In the genomic region with DNA sequence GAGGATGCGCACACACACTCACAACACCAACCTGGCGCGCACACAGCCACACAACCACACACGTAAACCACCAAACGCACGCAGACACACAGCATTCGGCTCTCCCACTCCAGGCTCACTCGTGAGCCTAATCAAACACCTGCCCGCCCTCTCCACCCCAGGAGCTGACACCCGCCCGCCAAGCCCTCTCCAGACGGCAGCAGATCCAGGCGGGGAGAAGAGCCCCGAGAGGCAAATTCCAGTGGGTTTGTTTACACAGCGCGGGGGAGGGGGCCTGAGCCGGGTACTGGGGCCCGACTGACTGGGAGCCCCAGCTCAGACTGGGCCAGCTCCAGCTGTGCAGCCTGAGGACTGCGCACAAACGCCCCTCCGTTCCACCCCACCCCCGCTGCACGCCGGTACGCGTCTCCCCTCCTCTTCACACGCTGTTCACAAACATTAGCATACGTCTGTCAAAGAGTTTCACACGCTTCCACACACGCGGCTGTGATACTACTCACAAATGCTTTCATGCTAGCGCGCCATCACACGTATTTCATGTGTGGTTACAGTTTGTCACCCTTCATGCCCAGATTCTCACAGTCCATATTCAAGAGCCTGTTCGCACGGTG, we compare ENCODE assay signal across 6 cellular contexts. TPM values are rescaled to one million over a fixed set of nuclear protein-coding genes. Genes with fewer than 3 reads are reported as not detected.
A peak's percentile ranks its signal among the peaks of the same experiment; 100 is the strongest.
DNase-seq lines count a peak whose midpoint lies in the region; ATAC-seq and TF ChIP-seq lines count a peak whose summit lies in the region.

No MANE protein-coding gene starts in this region.

- H3K4me1 Mint-ChIP-seq in CD14-positive monocyte, result peaks cover 34% of the 10 kb centered on the region
- peaks cover 55% of the 10 kb centered on the region for H3K4me1 Mint-ChIP-seq in MCF 10A (ENCODE audit: insufficient read depth, unreplicated experiment)

- TF ChIP-seq CTCF in CD14-positive monocyte (IDR thresholded peaks at IDR 0.05), result no peak
- TF ChIP-seq CTCF in MCF 10A (IDR thresholded peaks at IDR 0.05; ENCODE audit: unreplicated experiment), result no peak
- no peak for TF ChIP-seq CTCF in mucosa of descending colon (IDR thresholded peaks at IDR 0.05)

- no peaks in the 10 kb centered on the region for H3K36me3 ChIP-seq in mucosa of descending colon (ENCODE audit: low read depth)

- H3K36me3 Mint-ChIP-seq in CD14-positive monocyte (peaks cover 5 to 20% of the 10 kb centered on the region in 2 donors), MCF 10A (ENCODE audit: insufficient read depth, unreplicated experiment) (peaks cover 42% of the 10 kb centered on the region)

- POLR2A ChIA-PET in MCF 10A (lab: Yijun Ruan, JAX), result interaction anchor here (0.6 to 11.9 kb wide), 17 partner anchors 10 to 1149 kb away, joined by 3 to 238 read pairs (median 6); partner anchors contain the start of genes ADAM15, DPM3, JTB and KRTCAP2

- no peak for DNase-seq in CD14-positive monocyte (ENCODE audit: low spot score)
- peak; percentile 81 for DNase-seq in NCI-H460 (ENCODE audit: extremely low read depth, low read depth)
- DNase-seq in MCF 10A (ENCODE audit: unreplicated experiment), result peak; percentile 75
- DNase-seq in mucosa of descending colon, result peak; percentile 64 to 75 (median 73)

- BruUV-seq in MCF 10A (replicated peaks; lab: Mats Ljungman, UMichigan), result TSS peak; percentile 15

- H3K4me1 ChIP-seq in mucosa of descending colon (ENCODE audit: low read depth), result peaks cover 28% of the 10 kb centered on the region

- ATAC-seq in mucosa of descending colon (peak; percentile 3), HG03108 (IDR thresholded peaks at IDR 0.05; ENCODE audit: unreplicated experiment) (no peak), GM19324 (IDR thresholded peaks at IDR 0.05; ENCODE audit: low FRiP score, unreplicated experiment) (no peak)

- H3K4me3 ChIP-seq in mucosa of descending colon, result peak overlapping the region; percentile 9

- CTCF ChIA-PET in MCF 10A (lab: Yijun Ruan, JAX), result interaction anchor here (0.6 to 6.7 kb wide), 10 partner anchors 8 to 73 kb away, joined by 3 to 58 read pairs (median 8); partner anchors contain the start of genes KRTCAP2 and SLC50A1

- peaks cover 0 to 22% (median 11%) of the 10 kb centered on the region in 7 donors for H3K9me3 Mint-ChIP-seq in CD14-positive monocyte
- no peaks in the 10 kb centered on the region for H3K9me3 Mint-ChIP-seq in MCF 10A (ENCODE audit: unreplicated experiment)

- no peaks in the 10 kb centered on the region for H3K9me3 ChIP-seq in mucosa of descending colon

- no peak overlapping the region for H3K27ac Mint-ChIP-seq in CD14-positive monocyte
- peak overlapping the region; percentile 90 for H3K27ac Mint-ChIP-seq in MCF 10A (ENCODE audit: low read depth, unreplicated experiment)

- H3K27me3 Mint-ChIP-seq in CD14-positive monocyte (ENCODE audit: low read depth in 3 of 3) (peaks cover 62 to 87% (median 76%) of the 10 kb centered on the region in 3 donors), MCF 10A (ENCODE audit: insufficient read depth, unreplicated experiment) (no peaks in the 10 kb centered on the region)

- intact Hi-C loops in CD14-positive monocyte (cut with micrococcal nuclease), result loop anchor here (5.0 kb wide), 3 partner anchors 34 to 41 kb away; no protein-coding TSS in a partner anchor
- intact Hi-C loops in MCF 10A (cut with micrococcal nuclease), result loop anchor here (1.0 kb wide), 1 partner anchor 41 kb away; no protein-coding TSS in a partner anchor
- intact Hi-C loops in mucosa of descending colon (cut with DNase I, micrococcal nuclease), result no loop called here

- H3K4me3 Mint-ChIP-seq in CD14-positive monocyte, result peak overlapping the region; percentile 76 to 89
- H3K4me3 Mint-ChIP-seq in MCF 10A (ENCODE audit: unreplicated experiment), result peak overlapping the region; percentile 100

RNA-seq across cellular contexts. Expression of gene EFNA1, which starts 1.1 kb away (rescaled TPM):
- polyA plus RNA-seq in CD14-positive monocyte, result not detected
- total RNA-seq in NCI-H460 (2014; rRNA removed; shearing (Covaris generic)), result 18.1 and 22.3 TPM in 2 replicates
- 59.4 and 68.9 TPM in 2 replicates for polyA plus RNA-seq in NCI-H460 (2014; cell fraction: nucleus; rRNA removed)
- total RNA-seq in MCF 10A (2022), result 38.9 and 42.3 TPM in 2 replicates
- total RNA-seq in mucosa of descending colon, result 100 to 1,000 TPM in 2 of 3 donors, 10 to 100 TPM in 1; 46.3 to 198 (median 110) TPM

RNA-seq across cellular contexts. Expression of gene SLC50A1, which starts 9.1 kb away (rescaled TPM):
- polyA plus RNA-seq in CD14-positive monocyte, result 10 to 100 TPM; 49.4 to 50.8 TPM
- 49.7 and 53.4 TPM in 2 replicates for total RNA-seq in NCI-H460 (2014; rRNA removed; shearing (Covaris generic))
- polyA plus RNA-seq in NCI-H460 (2014; cell fraction: nucleus; rRNA removed), result 40.9 and 45.2 TPM in 2 replicates
- total RNA-seq in MCF 10A (2022) (91.2 and 97.8 TPM in 2 replicates), mucosa of descending colon (10 to 100 TPM; 38.7 to 95.8 (median 66.4) TPM)

RNA-seq across cellular contexts. Expression of gene DPM3, which starts 13.7 kb away (rescaled TPM):
- 100 to 1,000 TPM in 1 of 2 donors, 10 to 100 TPM in 1; 99.9 to 141 TPM for polyA plus RNA-seq in CD14-positive monocyte
- total RNA-seq in NCI-H460 (2014; rRNA removed; shearing (Covaris generic)), result 49.8 and 50.9 TPM in 2 replicates
- 35.9 and 112 TPM in 2 replicates for polyA plus RNA-seq in NCI-H460 (2014; cell fraction: nucleus; rRNA removed)
- total RNA-seq in MCF 10A (2022), result 79.7 and 86.4 TPM in 2 replicates
- 100 to 1,000 TPM in 1 of 3 donors, 10 to 100 TPM in 2; 76.3 to 106 (median 78.4) TPM for total RNA-seq in mucosa of descending colon

RNA-seq across cellular contexts. Expression of gene KRTCAP2, which starts 46.5 kb away (rescaled TPM):
- polyA plus RNA-seq in CD14-positive monocyte, result 100 to 1,000 TPM; 247 to 256 TPM
- 454 and 476 TPM in 2 replicates for total RNA-seq in NCI-H460 (2014; rRNA removed; shearing (Covaris generic))
- 98.4 and 132 TPM in 2 replicates for polyA plus RNA-seq in NCI-H460 (2014; cell fraction: nucleus; rRNA removed)
- 313 and 383 TPM in 2 replicates for total RNA-seq in MCF 10A (2022)
- 100 to 1,000 TPM; 162 to 190 (median 176) TPM for total RNA-seq in mucosa of descending colon

RNA-seq across cellular contexts. Expression of gene TRIM46, which starts 47.0 kb away (rescaled TPM):
- polyA plus RNA-seq in CD14-positive monocyte, result not detected
- total RNA-seq in NCI-H460 (2014; rRNA removed; shearing (Covaris generic)), result 0.27 and 0.43 TPM in 2 replicates
- 1.5 and 3.2 TPM in 2 replicates for polyA plus RNA-seq in NCI-H460 (2014; cell fraction: nucleus; rRNA removed)
- total RNA-seq in MCF 10A (2022), result 0.21 and 0.32 TPM in 2 replicates
- total RNA-seq in mucosa of descending colon, result under 1 TPM; 0.26 to 0.76 (median 0.39) TPM

Comparison
In these comparisons a context has a peak if more than half of its experiments do, and no peak if none do; other contexts are left out.
1. intact Hi-C loops: an anchor here in CD14-positive monocyte (5.0 kb wide) and MCF 10A (1.0 kb wide); none called in mucosa of descending colon.